In genomic region chr6:17635568-17635967, GRCh38 we compare ENCODE assay signal across 24 cellular contexts. TPM values are rescaled to one million over a fixed set of nuclear protein-coding genes. Genes with fewer than 3 reads are reported as not detected.
A peak's percentile ranks its signal among the peaks of the same experiment; 100 is the strongest.
DNase-seq lines count a peak whose midpoint lies in the region; ATAC-seq, FAIRE-seq and TF ChIP-seq lines count a peak whose summit lies in the region.
"Had no signal": no experiment of that assay in that cellular context is flagged by ENCODE, and none has a peak within 500 bp of the region (broad histone marks: within the 10 kb centered on the region; RNA-seq: fewer than 3 reads in every experiment).

No MANE protein-coding gene starts in this region.

- H3K27ac Mint-ChIP-seq in activated naive CD4-positive, alpha-beta T cell treated with anti-CD3 and anti-CD28 coated beads, Interleukin-2, amount 10 ng/mL, durations not matched to agents 7 days and 5 days = peak overlapping the region; percentile 63
- peak overlapping the region; percentile 44 for H3K27ac Mint-ChIP-seq in activated CD4-positive, alpha-beta memory T cell treated with anti-CD3 and anti-CD28 coated beads for 36 hours
- peak overlapping the region; percentile 54 to 70 for H3K27ac Mint-ChIP-seq in stimulated activated naive CD8-positive, alpha-beta T cell treated with anti-CD3 and anti-CD28 coated beads, Interleukin-15, amount 100 ng/mL, for 72 hours
- H3K27ac Mint-ChIP-seq: dendritic cell treated with granulocyte-macrophage colony-stimulating factor and Interleukin-4, amounts not matched to agents 40 ng/mL and 50 ng/mL, for 4 days had no signal

- no peak overlapping the region for H3K4me2 ChIP-seq in endothelial cell of umbilical vein (ENCODE audit: insufficient read depth, low read length)
- H3K4me2 ChIP-seq: PC-9 had no signal

- peaks cover 28% of the 10 kb centered on the region for H3K4me1 Mint-ChIP-seq in activated naive CD4-positive, alpha-beta T cell treated with anti-CD3 and anti-CD28 coated beads, Interleukin-2, amount 10 ng/mL, durations not matched to agents 7 days and 5 days
- H3K4me1 Mint-ChIP-seq in activated CD4-positive, alpha-beta memory T cell treated with anti-CD3 and anti-CD28 coated beads for 36 hours (ENCODE audit: low read depth) = peaks cover 37% of the 10 kb centered on the region
- peaks cover 40% of the 10 kb centered on the region for H3K4me1 Mint-ChIP-seq in stimulated activated naive CD8-positive, alpha-beta T cell treated with anti-CD3 and anti-CD28 coated beads, Interleukin-15, amount 100 ng/mL, for 72 hours
- H3K4me1 Mint-ChIP-seq: neural crest cell had no signal

- H3K9me3 ChIP-seq in endothelial cell of umbilical vein (replicated peaks; ENCODE audit: control insufficient read depth, insufficient read depth, low read length) = no peaks in the 10 kb centered on the region
- H3K9me3 ChIP-seq in tibial nerve = no peaks in the 10 kb centered on the region
- H3K9me3 ChIP-seq: Caco-2, prostate gland, suprapubic skin had no signal

- no peaks in the 10 kb centered on the region for H3K27me3 ChIP-seq in endothelial cell of umbilical vein (ENCODE audit: control insufficient read depth in 2 of 2, insufficient read depth in 2 of 2, low read length in 2 of 2)
- no peaks in the 10 kb centered on the region for H3K27me3 ChIP-seq in tibial nerve
- H3K27me3 ChIP-seq: adrenal gland, suprapubic skin had no signal

- DNase-seq in activated naive CD4-positive, alpha-beta T cell treated with anti-CD3 and anti-CD28 coated beads, Interleukin-2, amount 10 ng/mL, durations not matched to agents 7 days and 5 days = no peak
- no peak for DNase-seq in activated naive CD4-positive, alpha-beta T cell (lab: John Stamatoyannopoulos, UW)
- no peak for DNase-seq in activated CD4-positive, alpha-beta memory T cell treated with anti-CD3 and anti-CD28 coated beads for 36 hours
- no peak for DNase-seq in endothelial cell of umbilical vein (ENCODE audit: low read depth, low spot score)
- no peak for DNase-seq in stimulated activated naive CD8-positive, alpha-beta T cell treated with anti-CD3 and anti-CD28 coated beads, Interleukin-15, amount 100 ng/mL, for 72 hours
- DNase-seq in posterior vena cava (ENCODE audit: low spot score) = no peak
- DNase-seq in tibial nerve (ENCODE audit: low spot score in 2 of 2) = no peak
- DNase-seq in GM13977 (ENCODE audit: low spot score) = no peak
- DNase-seq: adrenal gland; Caco-2; KG1; NCI-H187 treated with DMSO at 0.1 percent for 48 hours; NCI-H226; PC-9; SIG-M5; stimulated activated CD4-positive, alpha-beta T cell treated with anti-CD3 and anti-CD28 coated beads, Interleukin-4, amount 100 ng/mL, for 1 hour had no signal

- H3K27me3 Mint-ChIP-seq in activated naive CD4-positive, alpha-beta T cell treated with anti-CD3 and anti-CD28 coated beads, Interleukin-2, amount 10 ng/mL, durations not matched to agents 7 days and 5 days = no peaks in the 10 kb centered on the region
- no peaks in the 10 kb centered on the region for H3K27me3 Mint-ChIP-seq in activated CD4-positive, alpha-beta memory T cell treated with anti-CD3 and anti-CD28 coated beads for 36 hours
- H3K27me3 Mint-ChIP-seq in stimulated activated naive CD8-positive, alpha-beta T cell treated with anti-CD3 and anti-CD28 coated beads, Interleukin-15, amount 100 ng/mL, for 72 hours = no peaks in the 10 kb centered on the region
- H3K27me3 Mint-ChIP-seq: dendritic cell treated with granulocyte-macrophage colony-stimulating factor and Interleukin-4, amounts not matched to agents 40 ng/mL and 50 ng/mL, for 4 days had no signal

- no peak for ATAC-seq in stimulated activated naive CD8-positive, alpha-beta T cell treated with anti-CD3 and anti-CD28 coated beads, Interleukin-15, amount 100 ng/mL, for 72 hours
- ATAC-seq: activated CD4-positive, CD25-positive, alpha-beta regulatory T cell treated with anti-CD3 and anti-CD28 coated beads, Interleukin-2, amount 50 U/mL, for 24 hours had no signal

- POLR2A ChIA-PET in activated CD4-positive, alpha-beta memory T cell treated with anti-CD3 and anti-CD28 coated beads for 36 hours (lab: Charles Lee) = no interaction called here
- POLR2A ChIA-PET in endothelial cell of umbilical vein (lab: Charles Lee) = no interaction called here

- H3K9me1 ChIP-seq in endothelial cell of umbilical vein (replicated peaks; ENCODE audit: control insufficient read depth, extremely low read depth, insufficient read depth, low read length) = no peaks in the 10 kb centered on the region

- no peaks in the 10 kb centered on the region for H3K9me3 Mint-ChIP-seq in activated naive CD4-positive, alpha-beta T cell treated with anti-CD3 and anti-CD28 coated beads, Interleukin-2, amount 10 ng/mL, durations not matched to agents 7 days and 5 days
- no peaks in the 10 kb centered on the region for H3K9me3 Mint-ChIP-seq in activated CD4-positive, alpha-beta memory T cell treated with anti-CD3 and anti-CD28 coated beads for 36 hours
- H3K9me3 Mint-ChIP-seq in stimulated activated naive CD8-positive, alpha-beta T cell treated with anti-CD3 and anti-CD28 coated beads, Interleukin-15, amount 100 ng/mL, for 72 hours = no peaks in the 10 kb centered on the region
- H3K9me3 Mint-ChIP-seq: dendritic cell treated with granulocyte-macrophage colony-stimulating factor and Interleukin-4, amounts not matched to agents 40 ng/mL and 50 ng/mL, for 4 days; neural crest cell had no signal

- TF ChIP-seq POLR2A in endothelial cell of umbilical vein (IDR thresholded peaks at IDR 0.05; ENCODE audit: low read depth, low read length) = no peak
- no peak for TF ChIP-seq POLR2A in tibial nerve (IDR thresholded peaks at IDR 0.05)

- TF ChIP-seq CTCF in endothelial cell of umbilical vein (IDR thresholded peaks at IDR 0.05; ENCODE audit: extremely low read depth in 1 of 2, insufficient read depth in 1 of 2, low read depth in 1 of 2, low read length in 2 of 2) (no peak), tibial nerve (IDR thresholded peaks at IDR 0.05) (no peak), GM13977 (IDR thresholded peaks at IDR 0.05; ENCODE audit: extremely low read depth, insufficient read depth, missing control alignments) (no peak)

- CTCF ChIA-PET in activated naive CD4-positive, alpha-beta T cell treated with anti-CD3 and anti-CD28 coated beads, Interleukin-2, amount 10 ng/mL, durations not matched to agents 7 days and 5 days (lab: Charles Lee) = no interaction called here
- CTCF ChIA-PET in activated CD4-positive, alpha-beta memory T cell treated with anti-CD3 and anti-CD28 coated beads for 36 hours (lab: Charles Lee) = interaction anchor here (1.5 kb wide), 1 partner anchor 8 kb away, joined by 4 read pairs; no protein-coding TSS in a partner anchor
- CTCF ChIA-PET in endothelial cell of umbilical vein (lab: Charles Lee) = interaction anchor here (0.6 to 1.9 kb wide), 4 partner anchors 10 to 168 kb away, joined by 3 to 6 read pairs (median 4); no protein-coding TSS in a partner anchor

- H3K27ac ChIP-seq in endothelial cell of umbilical vein (ENCODE audit: insufficient read depth, low read depth, low read length) (no peak overlapping the region), tibial nerve (no peak overlapping the region)
- H3K27ac ChIP-seq: adrenal gland, epithelial cell of prostate, prostate gland, skin epidermis, suprapubic skin had no signal

- dilution Hi-C loops in endothelial cell of umbilical vein (cut with MboI; ENCODE audit: extremely low pct_ligation_motif_present, low sequenced_read_pairs) = no loop called here

- no peak overlapping the region for H3K9ac ChIP-seq in endothelial cell of umbilical vein (replicated peaks; ENCODE audit: extremely low read depth, insufficient read depth, low read length)

- in situ Hi-C loops in GM13977 (cut with MboI; ENCODE audit: low pct_unique_long_range_greater_than_20kb, low sequenced_read_pairs, unreplicated experiment) = no loop called here

- intact Hi-C loops in activated CD4-positive, alpha-beta memory T cell treated with anti-CD3 and anti-CD28 coated beads for 36 hours (cut with micrococcal nuclease) = no loop called here
- intact Hi-C loops in endothelial cell of umbilical vein (cut with micrococcal nuclease) = no loop called here
- intact Hi-C loops in posterior vena cava (cut with DNase I) = no loop called here

- peaks cover 5 to 14% of the 10 kb centered on the region in 2 experiments for H3K36me3 ChIP-seq in endothelial cell of umbilical vein (ENCODE audit: control insufficient read depth in 2 of 2, extremely low read depth in 1 of 2, insufficient read depth in 2 of 2, low read length in 2 of 2)
- H3K36me3 ChIP-seq in tibial nerve = peaks cover 0 to 50% (median 0%) of the 10 kb centered on the region in 3 donors

- peaks cover 16% of the 10 kb centered on the region for H3K4me1 ChIP-seq in endothelial cell of umbilical vein (ENCODE audit: control insufficient read depth, extremely low read depth, insufficient read depth, low read length)
- peaks cover 0 to 24% (median 4%) of the 10 kb centered on the region in 4 donors for H3K4me1 ChIP-seq in tibial nerve
- H3K4me1 ChIP-seq: adrenal gland, prostate gland, suprapubic skin had no signal

- no peaks in the 10 kb centered on the region for H4K20me1 ChIP-seq in endothelial cell of umbilical vein (replicated peaks; ENCODE audit: control insufficient read depth, extremely low read depth, insufficient read depth, low read length)

- no peak overlapping the region for H3K4me3 ChIP-seq in endothelial cell of umbilical vein (replicated peaks in 1 of 3; ENCODE audit: insufficient read depth in 1 of 3, low read depth in 1 of 3, low read length in 3 of 3)
- H3K4me3 ChIP-seq in tibial nerve = no peak overlapping the region
- H3K4me3 ChIP-seq: adrenal gland, PC-9, prostate gland, skin epidermis, suprapubic skin had no signal

- H3K4me3 Mint-ChIP-seq in activated naive CD4-positive, alpha-beta T cell treated with anti-CD3 and anti-CD28 coated beads, Interleukin-2, amount 10 ng/mL, durations not matched to agents 7 days and 5 days = no peak overlapping the region
- no peak overlapping the region for H3K4me3 Mint-ChIP-seq in activated CD4-positive, alpha-beta memory T cell treated with anti-CD3 and anti-CD28 coated beads for 36 hours
- no peak overlapping the region for H3K4me3 Mint-ChIP-seq in stimulated activated naive CD8-positive, alpha-beta T cell treated with anti-CD3 and anti-CD28 coated beads, Interleukin-15, amount 100 ng/mL, for 72 hours
- H3K4me3 Mint-ChIP-seq: dendritic cell treated with granulocyte-macrophage colony-stimulating factor and Interleukin-4, amounts not matched to agents 40 ng/mL and 50 ng/mL, for 4 days; neural crest cell had no signal

- peak; percentile 66 for FAIRE-seq in endothelial cell of umbilical vein (lab: Jason Lieb, UNC)
- FAIRE-seq: frontal cortex had no signal

- TF ChIP-seq EP300 in tibial nerve (IDR thresholded peaks at IDR 0.05) = no peak

- no peak overlapping the region for H2AFZ ChIP-seq in endothelial cell of umbilical vein (ENCODE audit: low read depth, low read length)
- H2AFZ ChIP-seq: PC-9 had no signal

- whole genome bisulfite sequencing in tibial nerve, 2 donors = 96 to 98% methylated on average over 4 of the region's 4 CpGs

- BruUV-seq in endothelial cell of umbilical vein (replicated peaks; lab: Mats Ljungman, UMichigan) = no TSS peak

- peaks cover 74% of the 10 kb centered on the region for H3K36me3 Mint-ChIP-seq in activated naive CD4-positive, alpha-beta T cell treated with anti-CD3 and anti-CD28 coated beads, Interleukin-2, amount 10 ng/mL, durations not matched to agents 7 days and 5 days
- peaks cover 69% of the 10 kb centered on the region for H3K36me3 Mint-ChIP-seq in activated CD4-positive, alpha-beta memory T cell treated with anti-CD3 and anti-CD28 coated beads for 36 hours

- H3K79me2 ChIP-seq in endothelial cell of umbilical vein (ENCODE audit: control insufficient read depth, insufficient read depth, low read length) = peaks cover 42% of the 10 kb centered on the region

RNA-seq across cellular contexts. Expression of gene FAM8A1, which starts 35.5 kb away (rescaled TPM):
- 1 to 10 TPM; 5.0 to 5.1 TPM for total RNA-seq in activated CD4-positive, alpha-beta memory T cell treated with anti-CD3 and anti-CD28 coated beads for 36 hours
- total RNA-seq in endothelial cell of umbilical vein (11.3 and 11.5 TPM in 2 replicates), posterior vena cava (10 to 100 TPM; 31.3 to 35.7 TPM), tibial nerve (10 to 100 TPM; 35.6 to 47.6 (median 36.2) TPM)
- 4.3 and 4.8 TPM in 2 replicates for polyA plus RNA-seq in endothelial cell of umbilical vein
- 4.2 and 4.8 TPM in 2 replicates for polyA plus RNA-seq in endothelial cell of umbilical vein (2011; cell fraction: cytosol; rRNA removed)
- polyA plus RNA-seq in endothelial cell of umbilical vein (2011; cell fraction: nucleus; rRNA removed) = 5.7 and 7.6 TPM in 2 replicates
- 8.2 and 9.5 TPM in 2 replicates for polyA plus RNA-seq in endothelial cell of umbilical vein (2012)
- polyA minus RNA-seq in endothelial cell of umbilical vein = 5.5 and 5.7 TPM in 2 replicates
- polyA minus RNA-seq in endothelial cell of umbilical vein (2011; cell fraction: cytosol; rRNA and poly(A)+ RNA removed) = 7.6 TPM
- 4.0 and 4.5 TPM in 2 replicates for polyA minus RNA-seq in endothelial cell of umbilical vein (2011; cell fraction: nucleus; rRNA and poly(A)+ RNA removed)
